Comparison of ENCODE assay signal across 9 cellular contexts in genomic region chr1:18957532-18958295, GRCh38. TPM values are rescaled to one million over a fixed set of nuclear protein-coding genes. Genes with fewer than 3 reads are reported as not detected.
DNase-seq lines count a peak whose midpoint lies in the region; ATAC-seq and TF ChIP-seq lines count a peak whose summit lies in the region.
"Had no signal": no experiment of that assay in that cellular context is flagged by ENCODE, and none has a peak within 500 bp of the region (broad histone marks: within the 10 kb centered on the region; RNA-seq: fewer than 3 reads in every experiment).

No MANE protein-coding gene starts in this region.

- H3K27ac Mint-ChIP-seq in IgD-negative memory B cell, result peak overlapping the region in 2 of 3 donors; percentile 8 to 55
- no peak overlapping the region for H3K27ac Mint-ChIP-seq in chondrocyte (ENCODE audit: unreplicated experiment)
- H3K27ac Mint-ChIP-seq in naive B cell, result peak overlapping the region in 4 of 6 donors; percentile 22 to 59 (median 45)

- no peak for DNase-seq in AG04449 (ENCODE audit: low read depth, low spot score)
- peak; percentile 25 for DNase-seq in chondrocyte (ENCODE audit: low spot score)
- DNase-seq in naive B cell, result no peak
- no peak for DNase-seq in AG20443 (ENCODE audit: low spot score)
- DNase-seq: NCI-H1694 treated with DMSO at 0.1 percent for 48 hours had no signal

- peak overlapping the region; percentile 68; the same call in 1 of the 2 replicates for H3K4me3 ChIP-seq in AG04449 (ENCODE audit: low read depth, low read length)

- H3K27me3 Mint-ChIP-seq in IgD-negative memory B cell (peaks cover 3% of the 10 kb centered on the region), chondrocyte (ENCODE audit: low read depth) (peaks cover 3% of the 10 kb centered on the region), naive B cell (peaks cover 6 to 25% (median 7%) of the 10 kb centered on the region in 3 donors)

- TF ChIP-seq CTCF in AG04449 (IDR thresholded peaks at IDR 0.05; ENCODE audit: insufficient read depth, low read length, missing control alignments) (no peak), chondrocyte (IDR thresholded peaks at IDR 0.05) (no peak)

- CTCF ChIA-PET in AG04449 (lab: Yijun Ruan, JAX), result interaction anchor here (1.5 to 12.4 kb wide), 3 partner anchors 9 to 137 kb away, joined by 3 to 179 read pairs (median 12); no protein-coding TSS in a partner anchor

- ATAC-seq in naive B cell (ENCODE audit: low read depth in 2 of 2), result no peak
- no peak for ATAC-seq in GM21529 (IDR thresholded peaks at IDR 0.05; ENCODE audit: unreplicated experiment)
- ATAC-seq in GM19324 (IDR thresholded peaks at IDR 0.05; ENCODE audit: low FRiP score, unreplicated experiment), result no peak
- no peak for ATAC-seq in GM21360 (IDR thresholded peaks at IDR 0.05; ENCODE audit: unreplicated experiment)

- H3K36me3 Mint-ChIP-seq in IgD-negative memory B cell (peaks cover 1% of the 10 kb centered on the region), chondrocyte (ENCODE audit: low read depth) (no peaks in the 10 kb centered on the region), naive B cell (no peaks in the 10 kb centered on the region)

- POLR2A ChIA-PET in AG04449 (lab: Yijun Ruan, JAX), result interaction anchor here (0.6 to 1.5 kb wide), 7 partner anchors 9 to 65 kb away, joined by 3 to 13 read pairs (median 5); no protein-coding TSS in a partner anchor

- H3K9me3 Mint-ChIP-seq in IgD-negative memory B cell, result no peaks in the 10 kb centered on the region
- H3K9me3 Mint-ChIP-seq in chondrocyte (ENCODE audit: low read depth), result no peaks in the 10 kb centered on the region
- H3K9me3 Mint-ChIP-seq in naive B cell, result no peaks in the 10 kb centered on the region

- H3K4me3 Mint-ChIP-seq in IgD-negative memory B cell (peak overlapping the region; percentile 80 to 90 (median 84)), chondrocyte (ENCODE audit: unreplicated experiment) (peak overlapping the region; percentile 81), naive B cell (peak overlapping the region; percentile 81 to 94 (median 88))

- H3K4me1 Mint-ChIP-seq in IgD-negative memory B cell (peaks cover 21 to 31% (median 25%) of the 10 kb centered on the region in 3 donors), chondrocyte (ENCODE audit: low read depth) (peaks cover 41% of the 10 kb centered on the region), naive B cell (peaks cover 27 to 37% (median 33%) of the 10 kb centered on the region in 3 donors)

RNA-seq across cellular contexts. Expression of gene IFFO2, which starts 1.2 kb away (rescaled TPM):
- polyA plus RNA-seq in IgD-negative memory B cell (1.5 TPM), naive B cell (ENCODE audit: low read depth in 6 of 6) (1 to 10 TPM in 4 of 6 donors, under 1 TPM in 2; 0.09 to 3.2 (median 1.4) TPM)
- total RNA-seq in chondrocyte, result 13.9 to 18.9 TPM (median 18.8 TPM) in 3 replicates

RNA-seq across cellular contexts. Expression of gene ALDH4A1, which starts 55.4 kb away (rescaled TPM):
- polyA plus RNA-seq in IgD-negative memory B cell (2.8 TPM), naive B cell (ENCODE audit: low read depth in 6 of 6) (1 to 10 TPM in 4 of 6 donors, under 1 TPM in 2; 0.96 to 6.7 (median 1.1) TPM)
- 9.3 to 15.0 TPM (median 14.2 TPM) in 3 replicates for total RNA-seq in chondrocyte
